ENCODE assay signal across 2 cellular contexts in the genomic region with DNA sequence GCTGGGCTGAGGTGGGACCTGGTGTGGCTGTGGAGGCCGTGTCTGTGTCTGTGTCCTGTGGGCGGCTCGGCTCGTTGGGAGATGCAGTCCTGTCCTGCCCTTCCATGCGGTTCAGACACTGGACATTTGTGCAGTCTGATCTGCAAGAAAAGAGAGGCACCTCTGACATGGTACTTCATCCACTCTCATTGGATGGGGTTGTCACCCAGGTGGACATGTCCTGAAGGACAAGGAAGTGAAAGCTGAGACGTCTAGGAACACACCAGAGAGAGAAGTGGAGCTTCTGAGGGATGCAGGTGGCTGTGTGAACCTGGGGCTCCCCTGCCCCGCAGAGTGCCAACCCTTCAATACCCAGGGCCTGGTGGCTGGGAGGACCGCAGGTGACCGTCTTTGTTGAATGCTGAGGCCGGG.
A peak's percentile ranks its signal among the peaks of the same experiment; 100 is the strongest.
TF ChIP-seq lines count a peak whose summit lies in the region.

No MANE protein-coding gene starts in this region.

TF ChIP-seq in IMR-90, 13 proteins besides CTCF, POLR2A, EP300 and RAD21:
- TF ChIP-seq MAZ (IDR thresholded peaks at IDR 0.05; ENCODE audit: borderline replicate concordance, low read depth, low read length) = no peak
- no peak for TF ChIP-seq NFE2L2 (IDR thresholded peaks at IDR 0.05; ENCODE audit: low read depth, low read length)
- TF ChIP-seq CEBPB (IDR thresholded peaks at IDR 0.05; ENCODE audit: low read depth, low read length) = no peak
- no peak for TF ChIP-seq RFX5 (IDR thresholded peaks at IDR 0.05; ENCODE audit: low read depth, low read length)
- TF ChIP-seq MXI1 (IDR thresholded peaks at IDR 0.05; ENCODE audit: borderline replicate concordance, low read depth, low read length) = no peak
- TF ChIP-seq FOS (IDR thresholded peaks at IDR 0.05; ENCODE audit: low read depth, low read length) = no peak
- TF ChIP-seq ELK1 (IDR thresholded peaks at IDR 0.05; ENCODE audit: borderline replicate concordance, low read depth, low read length) = no peak
- no peak for TF ChIP-seq USF2 (IDR thresholded peaks at IDR 0.05; ENCODE audit: low read depth, low read length)
- TF ChIP-seq RCOR1 (IDR thresholded peaks at IDR 0.05; ENCODE audit: insufficient replicate concordance, low read length) = no peak
- TF ChIP-seq BHLHE40 (IDR thresholded peaks at IDR 0.05; ENCODE audit: low read depth, low read length) = no peak
- no peak for TF ChIP-seq SMC3 (IDR thresholded peaks at IDR 0.05; ENCODE audit: low read depth, low read length)
- TF ChIP-seq MAFK (IDR thresholded peaks at IDR 0.05; ENCODE audit: low read depth, low read length) = no peak
- no peak for TF ChIP-seq CHD1 (IDR thresholded peaks at IDR 0.05; ENCODE audit: low read depth, low read length)

TF ChIP-seq in K562, 482 proteins besides CTCF, POLR2A, EP300 and RAD21 (continues in another document):
- TF ChIP-seq NCOA1 (IDR thresholded peaks at IDR 0.05; ENCODE audit: low read depth) (no peak), ZNF3 (CRISPR knock-in tag; IDR thresholded peaks at IDR 0.05) (no peak), RBM39 (optimal IDR thresholded peaks at IDR 0.05; ENCODE audit: low read depth, low read length) (no peak), ZNF395 (CRISPR knock-in tag; IDR thresholded peaks at IDR 0.05) (no peak), ZNF408 (CRISPR knock-in tag; IDR thresholded peaks at IDR 0.05; ENCODE audit: low read depth) (no peak), CLOCK (CRISPR knock-in tag; IDR thresholded peaks at IDR 0.05; ENCODE audit: borderline replicate concordance) (no peak), SMAD4 (CRISPR knock-in tag; conservative IDR thresholded peaks at IDR 0.05) (no peak), ZNF57 (CRISPR knock-in tag; IDR thresholded peaks at IDR 0.05) (0 out of 2 replicates have a peak, but pooled peaks have one; percentile 8), SNRNP70 (optimal IDR thresholded peaks at IDR 0.05; ENCODE audit: low read depth, low read length) (no peak), ZNF696 (CRISPR knock-in tag; conservative IDR thresholded peaks at IDR 0.05) (no peak), PCBP1 (IDR thresholded peaks at IDR 0.05; ENCODE audit: low read depth, low read length, poor library complexity, severe bottlenecking) (no peak), JUND (IDR thresholded peaks at IDR 0.05; ENCODE audit: borderline replicate concordance, low read depth, low read length) (no peak), JUND (tag; IDR thresholded peaks at IDR 0.05; ENCODE audit: borderline replicate concordance, low read depth, low read length) (no peak), MLX (CRISPR knock-in tag; conservative IDR thresholded peaks at IDR 0.05) (0 out of 4 replicates have a peak, but pooled peaks of 1 of the 2 experiments have one; percentile 11), THAP12 (CRISPR knock-in tag; IDR thresholded peaks at IDR 0.05) (peak; percentile 45; the same call in 1 of the 2 replicates), STAT6 (CRISPR knock-in tag; IDR thresholded peaks at IDR 0.05) (0 out of 2 replicates have a peak, but pooled peaks have one; percentile 43), SP2 (IDR thresholded peaks at IDR 0.05; ENCODE audit: extremely low read depth, low read depth, low read length, poor library complexity, severe bottlenecking) (no peak), ZNF436 (CRISPR knock-in tag; IDR thresholded peaks at IDR 0.05) (no peak), KDM4B (IDR thresholded peaks at IDR 0.05; ENCODE audit: borderline replicate concordance in 2 of 2, low read depth in 1 of 2) (peak in 1 of 2 experiments; percentile 62; a peak in 1 of 4 replicates), MTF1 (CRISPR knock-in tag; IDR thresholded peaks at IDR 0.05; ENCODE audit: borderline replicate concordance) (no peak), PKNOX1 (IDR thresholded peaks at IDR 0.05) (no peak), MTA1 (IDR thresholded peaks at IDR 0.05; ENCODE audit: borderline replicate concordance) (no peak), ETV6 (IDR thresholded peaks at IDR 0.05; ENCODE audit: borderline replicate concordance in 1 of 2, low read depth in 2 of 2, low read length in 1 of 2) (no peak), ETV6 (CRISPR knock-in tag; IDR thresholded peaks at IDR 0.05; ENCODE audit: borderline replicate concordance) (no peak), ARNT (IDR thresholded peaks at IDR 0.05) (no peak), SP1 (CRISPR knock-in tag; IDR thresholded peaks at IDR 0.05) (no peak), ARID3B (CRISPR knock-in tag; IDR thresholded peaks at IDR 0.05; ENCODE audit: borderline replicate concordance) (0 out of 2 replicates have a peak, but pooled peaks have one; percentile 57), ZNF224 (CRISPR knock-in tag; IDR thresholded peaks at IDR 0.05) (no peak)
- TF ChIP-seq, protein P1, sequence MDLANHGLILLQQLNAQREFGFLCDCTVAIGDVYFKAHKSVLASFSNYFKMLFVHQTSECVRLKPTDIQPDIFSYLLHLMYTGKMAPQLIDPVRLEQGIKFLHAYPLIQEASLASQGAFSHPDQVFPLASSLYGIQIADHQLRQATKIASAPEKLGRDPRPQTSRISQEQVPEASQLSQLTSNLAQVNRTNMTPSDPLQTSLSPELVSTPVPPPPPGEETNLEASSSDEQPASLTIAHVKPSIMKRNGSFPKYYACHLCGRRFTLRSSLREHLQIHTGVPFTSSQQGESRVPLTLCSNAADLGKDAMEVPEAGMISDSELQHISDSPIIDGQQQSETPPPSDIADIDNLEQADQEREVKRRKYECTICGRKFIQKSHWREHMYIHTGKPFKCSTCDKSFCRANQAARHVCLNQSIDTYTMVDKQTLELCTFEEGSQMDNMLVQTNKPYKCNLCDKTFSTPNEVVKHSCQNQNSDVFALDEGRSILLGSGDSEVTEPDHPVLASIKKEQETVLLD (IDR thresholded peaks at IDR 0.05) = no peak
- TF ChIP-seq, protein P2, sequence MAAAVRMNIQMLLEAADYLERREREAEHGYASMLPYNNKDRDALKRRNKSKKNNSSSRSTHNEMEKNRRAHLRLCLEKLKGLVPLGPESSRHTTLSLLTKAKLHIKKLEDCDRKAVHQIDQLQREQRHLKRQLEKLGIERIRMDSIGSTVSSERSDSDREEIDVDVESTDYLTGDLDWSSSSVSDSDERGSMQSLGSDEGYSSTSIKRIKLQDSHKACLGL (CRISPR knock-in tag; IDR thresholded peaks at IDR 0.05; ENCODE audit: borderline replicate concordance, poor library complexity, severe bottlenecking) = peak; percentile 11
- TF ChIP-seq, protein P3, sequence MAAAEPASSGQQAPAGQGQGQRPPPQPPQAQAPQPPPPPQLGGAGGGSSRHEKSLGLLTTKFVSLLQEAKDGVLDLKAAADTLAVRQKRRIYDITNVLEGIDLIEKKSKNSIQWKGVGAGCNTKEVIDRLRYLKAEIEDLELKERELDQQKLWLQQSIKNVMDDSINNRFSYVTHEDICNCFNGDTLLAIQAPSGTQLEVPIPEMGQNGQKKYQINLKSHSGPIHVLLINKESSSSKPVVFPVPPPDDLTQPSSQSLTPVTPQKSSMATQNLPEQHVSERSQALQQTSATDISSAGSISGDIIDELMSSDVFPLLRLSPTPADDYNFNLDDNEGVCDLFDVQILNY (CRISPR knock-in tag; IDR thresholded peaks at IDR 0.05) = no peak
